In genomic region chr9:122029898-122030297, GRCh38 we compare ENCODE assay signal across 25 cellular contexts.
DNase-seq lines count a peak whose midpoint lies in the region; ATAC-seq and TF ChIP-seq lines count a peak whose summit lies in the region.
"Had no signal": no experiment of that assay in that cellular context is flagged by ENCODE, and none has a peak within 500 bp of the region (broad histone marks: within the 10 kb centered on the region; RNA-seq: fewer than 3 reads in every experiment).

No MANE protein-coding gene starts in this region.

- intact Hi-C loops in IMR-90 (cut with micrococcal nuclease): no loop called here

- ATAC-seq in IMR-90 (ENCODE audit: low read depth) (no peak), GM18520 (IDR thresholded peaks at IDR 0.05; ENCODE audit: unreplicated experiment) (no peak), GM18519 (IDR thresholded peaks at IDR 0.05; ENCODE audit: low FRiP score, unreplicated experiment) (no peak)
- ATAC-seq: activated naive CD4-positive, alpha-beta T cell treated with anti-CD3 and anti-CD28 coated beads, Interleukin-2, amount 50 U/mL, for 72 hours; SK-N-SH treated with all-trans-retinoic acid at 6 μM for 48 hours had no signal

- CTCF ChIA-PET in IMR-90 (lab: Yijun Ruan, JAX): no interaction called here

- no peak overlapping the region for H3K56ac ChIP-seq in IMR-90 (ENCODE audit: extremely low read depth, insufficient read depth, low read length)

- H4K8ac ChIP-seq in IMR-90 (ENCODE audit: low read depth in 2 of 2, low read length in 2 of 2) (no peak overlapping the region), mesenchymal stem cell (ENCODE audit: low read length) (peak overlapping the region; percentile 4)

- H3K14ac ChIP-seq in IMR-90 (replicated peaks; ENCODE audit: low read depth, low read length) (no peak overlapping the region), mesenchymal stem cell (ENCODE audit: low read length in 2 of 2) (no peak overlapping the region)

- TF ChIP-seq POLR2A in IMR-90 (IDR thresholded peaks at IDR 0.05; ENCODE audit: low read depth, low read length): no peak

- H3K27me3 ChIP-seq in IMR-90 (ENCODE audit: control insufficient read depth, insufficient read depth, low read length): no peaks in the 10 kb centered on the region
- H3K27me3 ChIP-seq in mesenchymal stem cell (ENCODE audit: control insufficient read depth in 1 of 2, insufficient read depth in 1 of 2, low read length in 2 of 2): no peaks in the 10 kb centered on the region
- H3K27me3 ChIP-seq: MG63, right lobe of liver, testis had no signal

- H2AFZ ChIP-seq in IMR-90 (replicated peaks; ENCODE audit: low read length, poor library complexity): no peak overlapping the region
- no peak overlapping the region for H2AFZ ChIP-seq in mesenchymal stem cell (ENCODE audit: low read depth, low read length)
- H2AFZ ChIP-seq: parathyroid adenoma had no signal

- H3K9me1 ChIP-seq in IMR-90 (ENCODE audit: insufficient read depth, low read length): peaks cover under 1% of the 10 kb centered on the region; the same call in 1 of the 2 replicates

- no peak overlapping the region for H3K23ac ChIP-seq in IMR-90 (ENCODE audit: low read depth, low read length)
- no peak overlapping the region for H3K23ac ChIP-seq in mesenchymal stem cell (ENCODE audit: low read length in 2 of 2)

- H3K4ac ChIP-seq in IMR-90 (ENCODE audit: low read depth, low read length) (no peak overlapping the region), mesenchymal stem cell (ENCODE audit: low read depth in 1 of 2, low read length in 2 of 2) (no peak overlapping the region)

- H3K4me3 ChIP-seq in IMR-90 (ENCODE audit: insufficient read depth, low read depth, low read length): no peak overlapping the region
- H3K4me3 ChIP-seq in mesenchymal stem cell (ENCODE audit: insufficient read depth in 1 of 2, low read depth in 1 of 2, low read length in 2 of 2): no peak overlapping the region
- H3K4me3 ChIP-seq: lung, MG63, right lobe of liver, testis had no signal

- H3K4me2 ChIP-seq in IMR-90 (ENCODE audit: low read depth, low read length): no peak overlapping the region
- H3K4me2 ChIP-seq in mesenchymal stem cell (ENCODE audit: low read length, poor library complexity, severe bottlenecking): no peak overlapping the region

- H2AK9ac ChIP-seq in IMR-90 (replicated peaks; ENCODE audit: low read depth, low read length, poor library complexity): no peak overlapping the region

- H3K27ac ChIP-seq in IMR-90 (ENCODE audit: insufficient read depth, low read length) (no peak overlapping the region), mesenchymal stem cell (ENCODE audit: low read length, poor library complexity, severe bottlenecking) (no peak overlapping the region)
- H3K27ac ChIP-seq: C4-2B, parathyroid adenoma, testis had no signal

- POLR2A ChIA-PET in IMR-90 (lab: Charles Lee; ENCODE audit: unreplicated experiment): no interaction called here

- H2BK20ac ChIP-seq in IMR-90 (ENCODE audit: low read depth, low read length): no peak overlapping the region

- H3K4me1 ChIP-seq in IMR-90 (ENCODE audit: control insufficient read depth, insufficient read depth, low read length) (peaks cover 3% of the 10 kb centered on the region; the same call in 1 of the 2 replicates), mesenchymal stem cell (ENCODE audit: control insufficient read depth, insufficient read depth, low read depth, low read length) (peaks cover 11% of the 10 kb centered on the region)
- H3K4me1 ChIP-seq: parathyroid adenoma, testis had no signal

- H4K20me1 ChIP-seq in IMR-90 (ENCODE audit: insufficient read depth, low read length): no peaks in the 10 kb centered on the region

- H2AK5ac ChIP-seq in IMR-90 (ENCODE audit: low read depth, low read length): no peak overlapping the region
- peak overlapping the region; percentile 78 for H2AK5ac ChIP-seq in mesenchymal stem cell (ENCODE audit: low read length, severe bottlenecking)

- BruUV-seq in IMR-90 (replicated peaks; lab: Mats Ljungman, UMichigan): no TSS peak

- no peak for TF ChIP-seq RAD21 in IMR-90 (IDR thresholded peaks at IDR 0.05; ENCODE audit: low read length)

- no peak overlapping the region for H3K9ac ChIP-seq in IMR-90 (ENCODE audit: low read depth, low read length)
- no peak overlapping the region for H3K9ac ChIP-seq in mesenchymal stem cell (ENCODE audit: low read length)
- H3K9ac ChIP-seq: parathyroid adenoma had no signal

- H3K9me3 ChIP-seq in IMR-90 (ENCODE audit: control insufficient read depth, insufficient read depth, low read length) (no peaks in the 10 kb centered on the region), mesenchymal stem cell (ENCODE audit: control insufficient read depth, low read length) (no peaks in the 10 kb centered on the region)
- H3K9me3 ChIP-seq: MG63, right lobe of liver, testis had no signal

- in situ Hi-C loops in IMR-90 (cut with MboI; ENCODE audit: low sequenced_read_pairs): no loop called here

- TF ChIP-seq CTCF in IMR-90 (conservative IDR thresholded peaks at IDR 0.05; ENCODE audit: low read depth, low read length): no peak

- WGBS in IMR-90 (ENCODE audit: extremely low coverage in 2 of 2, insufficient read length in 1 of 2), 2 experiments: no CpG with 5 or more reads among the region's 3 CpGs
- 93% methylated on average over 3 of the region's 3 CpGs for WGBS in mesenchymal stem cell

- no peak overlapping the region for H3K18ac ChIP-seq in IMR-90 (ENCODE audit: low read depth, low read length)
- H3K18ac ChIP-seq in mesenchymal stem cell (ENCODE audit: low read depth in 1 of 2, low read length in 2 of 2): no peak overlapping the region

- DNase-seq in Daoy (ENCODE audit: low read depth) (peak; percentile 18), IMR-90 (no peak), astrocyte of the hippocampus (ENCODE audit: low read depth, low spot score) (peak; percentile 45), mesenchymal stem cell (no peak), midbrain (lab: John Stamatoyannopoulos, UW) (no peak)
- DNase-seq: activated CD4-positive, alpha-beta T cell treated with anti-CD3 and anti-CD28 coated beads, Interleukin-2, amount 50 U/mL, for 4 hours; aorta; central memory CD4-positive, alpha-beta T cell; HCEC 1CT; head of caudate nucleus; MG63; NCI-H1694; NCI-H2227 treated with DMSO at 0.1 percent for 48 hours; NCI-H69; right lobe of liver; stimulated activated CD4-positive, alpha-beta T cell treated with anti-CD3 and anti-CD28 coated beads, Interleukin-4, amount 100 ng/mL, for 4 hours; stimulated activated naive CD4-positive, alpha-beta T cell; testis had no signal

- H4K91ac ChIP-seq in IMR-90 (ENCODE audit: insufficient read depth, low read depth, low read length) (no peak overlapping the region), mesenchymal stem cell (ENCODE audit: low read length) (no peak overlapping the region)

- peaks cover 2% of the 10 kb centered on the region; the same call in 1 of the 2 replicates for H3K36me3 ChIP-seq in IMR-90 (ENCODE audit: control insufficient read depth, insufficient read depth, low read length)
- H3K36me3 ChIP-seq in mesenchymal stem cell (ENCODE audit: control insufficient read depth in 1 of 2, insufficient read depth in 2 of 2, low read depth in 1 of 2, low read length in 2 of 2): peaks cover 0 to 12% of the 10 kb centered on the region in 2 experiments
- H3K36me3 ChIP-seq: MG63, right lobe of liver had no signal

- no peak overlapping the region for H2BK12ac ChIP-seq in mesenchymal stem cell (ENCODE audit: low read length in 2 of 2)

- H4K5ac ChIP-seq in IMR-90 (ENCODE audit: low read depth, low read length): no peak overlapping the region

- no peak overlapping the region for H2BK15ac ChIP-seq in IMR-90 (ENCODE audit: low read depth, low read length)
- H2BK15ac ChIP-seq in mesenchymal stem cell (ENCODE audit: low read depth, poor library complexity, severe bottlenecking): no peak overlapping the region

- no peak overlapping the region for H2BK120ac ChIP-seq in IMR-90 (ENCODE audit: low read depth, low read length)
- H2BK120ac ChIP-seq in mesenchymal stem cell (ENCODE audit: low read depth, low read length): no peak overlapping the region

- H3K79me1 ChIP-seq in IMR-90 (ENCODE audit: low read depth in 1 of 2, low read length in 2 of 2) (0 out of 4 replicates have a peak, but pooled peaks cover 0 to 7% of the 10 kb centered on the region in 2 experiments), mesenchymal stem cell (replicated peaks; ENCODE audit: low read length, poor library complexity, severe bottlenecking) (peaks cover 5% of the 10 kb centered on the region)

- H2BK5ac ChIP-seq in IMR-90 (ENCODE audit: low read depth, low read length, poor library complexity, severe bottlenecking): no peak overlapping the region
- H2BK5ac ChIP-seq in mesenchymal stem cell (ENCODE audit: low read depth, low read length, poor library complexity, severe bottlenecking): no peak overlapping the region

- dilution Hi-C loops in IMR-90 (cut with HindIII; ENCODE audit: low sequenced_read_pairs, unreplicated experiment): no loop called here

TF ChIP-seq in IMR-90, 13 proteins besides CTCF, POLR2A, EP300 and RAD21:
- TF ChIP-seq ELK1 (IDR thresholded peaks at IDR 0.05; ENCODE audit: borderline replicate concordance, low read depth, low read length): no peak
- no peak for TF ChIP-seq BHLHE40 (IDR thresholded peaks at IDR 0.05; ENCODE audit: low read depth, low read length)
- no peak for TF ChIP-seq MXI1 (IDR thresholded peaks at IDR 0.05; ENCODE audit: borderline replicate concordance, low read depth, low read length)
- TF ChIP-seq CHD1 (IDR thresholded peaks at IDR 0.05; ENCODE audit: low read depth, low read length): no peak
- no peak for TF ChIP-seq NFE2L2 (IDR thresholded peaks at IDR 0.05; ENCODE audit: low read depth, low read length)
- TF ChIP-seq RCOR1 (IDR thresholded peaks at IDR 0.05; ENCODE audit: insufficient replicate concordance, low read length): no peak
- no peak for TF ChIP-seq MAFK (IDR thresholded peaks at IDR 0.05; ENCODE audit: low read depth, low read length)
- peak; percentile 38; the same call in 1 of the 2 replicates for TF ChIP-seq RFX5 (IDR thresholded peaks at IDR 0.05; ENCODE audit: low read depth, low read length)
- TF ChIP-seq MAZ (IDR thresholded peaks at IDR 0.05; ENCODE audit: borderline replicate concordance, low read depth, low read length): no peak

Comparison
In these comparisons a context has a peak if more than half of its experiments do, and no peak if none do; other contexts are left out.
1. DNase-seq: peak in Daoy (single experiment) and astrocyte of the hippocampus (single experiment); none in IMR-90 (single experiment), mesenchymal stem cell (single experiment) and midbrain (single experiment).